In the genomic region with DNA sequence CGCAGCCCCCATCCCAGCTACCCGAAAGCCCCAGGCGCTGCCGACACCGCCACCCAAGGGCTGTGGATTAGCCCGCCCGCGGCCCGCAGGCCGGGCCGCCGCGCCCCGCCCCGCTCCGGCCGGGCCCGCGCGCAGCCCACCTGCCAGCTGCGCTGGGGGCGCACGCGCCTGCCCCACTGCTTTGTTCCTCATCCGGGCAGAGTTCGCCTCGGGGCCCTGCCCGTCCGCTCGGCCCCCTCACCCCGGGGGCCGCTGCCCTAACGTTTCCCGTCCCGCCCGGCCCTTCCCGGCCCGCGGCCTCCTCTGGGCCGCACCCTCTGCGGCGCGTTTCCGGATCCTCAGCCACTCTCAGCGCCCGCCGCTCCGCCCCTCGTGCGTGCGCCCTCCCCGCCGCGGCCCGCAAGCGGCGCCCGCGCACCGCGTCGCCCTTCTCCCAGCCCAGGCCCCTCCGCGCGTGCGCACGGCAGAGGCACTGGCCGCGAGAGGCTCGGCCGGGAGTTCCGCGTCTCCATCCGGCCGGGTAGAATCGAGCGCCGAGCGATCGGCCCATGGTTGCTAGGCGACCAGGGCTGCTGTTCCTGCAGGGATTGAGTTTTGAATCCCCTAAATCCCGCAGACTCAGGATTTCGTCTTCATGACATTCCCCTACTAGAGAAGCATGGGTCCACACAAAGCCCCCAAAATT, we compare ENCODE assay signal across 1 cellular context.
A peak's percentile ranks its signal among the peaks of the same experiment; 100 is the strongest.
TF ChIP-seq lines count a peak whose summit lies in the region.

A gene with protein sequence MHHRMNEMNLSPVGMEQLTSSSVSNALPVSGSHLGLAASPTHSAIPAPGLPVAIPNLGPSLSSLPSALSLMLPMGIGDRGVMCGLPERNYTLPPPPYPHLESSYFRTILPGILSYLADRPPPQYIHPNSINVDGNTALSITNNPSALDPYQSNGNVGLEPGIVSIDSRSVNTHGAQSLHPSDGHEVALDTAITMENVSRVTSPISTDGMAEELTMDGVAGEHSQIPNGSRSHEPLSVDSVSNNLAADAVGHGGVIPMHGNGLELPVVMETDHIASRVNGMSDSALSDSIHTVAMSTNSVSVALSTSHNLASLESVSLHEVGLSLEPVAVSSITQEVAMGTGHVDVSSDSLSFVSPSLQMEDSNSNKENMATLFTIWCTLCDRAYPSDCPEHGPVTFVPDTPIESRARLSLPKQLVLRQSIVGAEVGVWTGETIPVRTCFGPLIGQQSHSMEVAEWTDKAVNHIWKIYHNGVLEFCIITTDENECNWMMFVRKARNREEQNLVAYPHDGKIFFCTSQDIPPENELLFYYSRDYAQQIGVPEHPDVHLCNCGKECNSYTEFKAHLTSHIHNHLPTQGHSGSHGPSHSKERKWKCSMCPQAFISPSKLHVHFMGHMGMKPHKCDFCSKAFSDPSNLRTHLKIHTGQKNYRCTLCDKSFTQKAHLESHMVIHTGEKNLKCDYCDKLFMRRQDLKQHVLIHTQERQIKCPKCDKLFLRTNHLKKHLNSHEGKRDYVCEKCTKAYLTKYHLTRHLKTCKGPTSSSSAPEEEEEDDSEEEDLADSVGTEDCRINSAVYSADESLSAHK (minus strand): TSS at position 321 of the 685 bp plus-strand sequence. CDS start 622 bp downstream, outside the sequence.

TF ChIP-seq in neural cell, 6 proteins besides CTCF, POLR2A, EP300 and RAD21:
- TF ChIP-seq, protein P1, sequence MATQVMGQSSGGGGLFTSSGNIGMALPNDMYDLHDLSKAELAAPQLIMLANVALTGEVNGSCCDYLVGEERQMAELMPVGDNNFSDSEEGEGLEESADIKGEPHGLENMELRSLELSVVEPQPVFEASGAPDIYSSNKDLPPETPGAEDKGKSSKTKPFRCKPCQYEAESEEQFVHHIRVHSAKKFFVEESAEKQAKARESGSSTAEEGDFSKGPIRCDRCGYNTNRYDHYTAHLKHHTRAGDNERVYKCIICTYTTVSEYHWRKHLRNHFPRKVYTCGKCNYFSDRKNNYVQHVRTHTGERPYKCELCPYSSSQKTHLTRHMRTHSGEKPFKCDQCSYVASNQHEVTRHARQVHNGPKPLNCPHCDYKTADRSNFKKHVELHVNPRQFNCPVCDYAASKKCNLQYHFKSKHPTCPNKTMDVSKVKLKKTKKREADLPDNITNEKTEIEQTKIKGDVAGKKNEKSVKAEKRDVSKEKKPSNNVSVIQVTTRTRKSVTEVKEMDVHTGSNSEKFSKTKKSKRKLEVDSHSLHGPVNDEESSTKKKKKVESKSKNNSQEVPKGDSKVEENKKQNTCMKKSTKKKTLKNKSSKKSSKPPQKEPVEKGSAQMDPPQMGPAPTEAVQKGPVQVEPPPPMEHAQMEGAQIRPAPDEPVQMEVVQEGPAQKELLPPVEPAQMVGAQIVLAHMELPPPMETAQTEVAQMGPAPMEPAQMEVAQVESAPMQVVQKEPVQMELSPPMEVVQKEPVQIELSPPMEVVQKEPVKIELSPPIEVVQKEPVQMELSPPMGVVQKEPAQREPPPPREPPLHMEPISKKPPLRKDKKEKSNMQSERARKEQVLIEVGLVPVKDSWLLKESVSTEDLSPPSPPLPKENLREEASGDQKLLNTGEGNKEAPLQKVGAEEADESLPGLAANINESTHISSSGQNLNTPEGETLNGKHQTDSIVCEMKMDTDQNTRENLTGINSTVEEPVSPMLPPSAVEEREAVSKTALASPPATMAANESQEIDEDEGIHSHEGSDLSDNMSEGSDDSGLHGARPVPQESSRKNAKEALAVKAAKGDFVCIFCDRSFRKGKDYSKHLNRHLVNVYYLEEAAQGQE (IDR thresholded peaks at IDR 0.05; ENCODE audit: borderline replicate concordance): no peak
- peak; percentile 8 for TF ChIP-seq TAF1 (IDR thresholded peaks at IDR 0.05; ENCODE audit: low read depth)
- peak; percentile 69 for TF ChIP-seq SMC3 (conservative IDR thresholded peaks at IDR 0.05; ENCODE audit: poor library complexity)
- no peak for TF ChIP-seq EZH2 (IDR thresholded peaks at IDR 0.05; ENCODE audit: borderline replicate concordance, insufficient read depth, low read length, poor library complexity, severe bottlenecking)
- TF ChIP-seq MXI1 (conservative IDR thresholded peaks at IDR 0.05; ENCODE audit: poor library complexity, severe bottlenecking): peak; percentile 88
- TF ChIP-seq POLR2AphosphoS5 (IDR thresholded peaks at IDR 0.05): peak; percentile 81
